Comparison of ENCODE assay signal across 17 cellular contexts in genomic region chr11:2002807-2003206, GRCh38. TPM values are rescaled to one million over a fixed set of nuclear protein-coding genes. Genes with fewer than 3 reads are reported as not detected.
DNase-seq lines count a peak whose midpoint lies in the region; ATAC-seq, FAIRE-seq and TF ChIP-seq lines count a peak whose summit lies in the region.
"Had no signal": no experiment of that assay in that cellular context is flagged by ENCODE, and none has a peak within 500 bp of the region (broad histone marks: within the 10 kb centered on the region; RNA-seq: fewer than 3 reads in every experiment).

No MANE protein-coding gene starts in this region.

- TF ChIP-seq EP300 in GM12878 (IDR thresholded peaks at IDR 0.05; ENCODE audit: borderline replicate concordance in 1 of 2, control insufficient read depth in 1 of 2, low read depth in 2 of 2, low read length in 2 of 2), result no peak

- no peak overlapping the region for H3K4me3 ChIP-seq in CD4-positive, CD25-positive, alpha-beta regulatory T cell (ENCODE audit: low read depth, low read length)
- H3K4me3 ChIP-seq in DND-41 (ENCODE audit: low read depth in 1 of 2, low read length in 2 of 2) (no peak overlapping the region), GM12878 (no peak overlapping the region)
- no peak overlapping the region for H3K4me3 ChIP-seq in naive thymus-derived CD4-positive, alpha-beta T cell (ENCODE audit: low read length)
- H3K4me3 ChIP-seq: HAP-1 had no signal

- SMC1A ChIA-PET in GM12878 (lab: Charles Lee; ENCODE audit: uncharacterized antibody, unreplicated experiment), result interaction anchor here (1.6 to 2.8 kb wide), 2 partner anchors 169 to 309 kb away, joined by 10 to 17 read pairs; partner anchors contain the start of gene SYT8

- no peaks in the 10 kb centered on the region for H4K20me1 ChIP-seq in DND-41 (ENCODE audit: insufficient read depth, low read length)
- H4K20me1 ChIP-seq in GM12878 (ENCODE audit: control insufficient read depth, insufficient read depth), result no peaks in the 10 kb centered on the region

- H3K4me3 Mint-ChIP-seq in CD4-positive, CD25-positive, alpha-beta regulatory T cell, result no peak overlapping the region
- H3K4me3 Mint-ChIP-seq in naive thymus-derived CD4-positive, alpha-beta T cell, result no peak overlapping the region

- FAIRE-seq in GM12878 (lab: Jason Lieb, UNC), result no peak
- FAIRE-seq: astrocyte had no signal

- no peaks in the 10 kb centered on the region for H3K4me1 Mint-ChIP-seq in CD4-positive, CD25-positive, alpha-beta regulatory T cell
- H3K4me1 Mint-ChIP-seq in naive thymus-derived CD4-positive, alpha-beta T cell, result no peaks in the 10 kb centered on the region

- POLR2A ChIA-PET in GM12878 (lab: Charles Lee), result interaction anchor here (0.7 kb wide), 1 partner anchor 170 kb away, joined by 3 read pairs; no protein-coding TSS in a partner anchor
- POLR2A ChIA-PET in naive thymus-derived CD4-positive, alpha-beta T cell (lab: Charles Lee), result no interaction called here

- H3K79me2 ChIP-seq in DND-41 (ENCODE audit: insufficient read depth, low read length), result no peaks in the 10 kb centered on the region
- H3K79me2 ChIP-seq in GM12878 (ENCODE audit: control insufficient read depth, insufficient read depth, low read length), result no peaks in the 10 kb centered on the region

- H2AFZ ChIP-seq in DND-41 (ENCODE audit: low read depth, low read length) (no peak overlapping the region), GM12878 (ENCODE audit: control insufficient read depth, low read depth, low read length) (no peak overlapping the region)

- no peak for TF ChIP-seq CTCF in DND-41 (IDR thresholded peaks at IDR 0.05; ENCODE audit: borderline replicate concordance, extremely low read depth, low read length, poor library complexity, severe bottlenecking)
- TF ChIP-seq CTCF in GM12878 (IDR thresholded peaks at IDR 0.05 in 2 of 3, conservative IDR thresholded peaks at IDR 0.05 in 1 of 3; ENCODE audit: control insufficient read depth in 2 of 3, extremely low read depth in 1 of 3, insufficient read depth in 1 of 3, low read depth in 3 of 3, low read length in 3 of 3), result no peak
- TF ChIP-seq CTCF in GM13977 (IDR thresholded peaks at IDR 0.05; ENCODE audit: extremely low read depth, insufficient read depth, missing control alignments), result no peak

- H3K9me3 Mint-ChIP-seq in CD4-positive, CD25-positive, alpha-beta regulatory T cell, result no peaks in the 10 kb centered on the region
- H3K9me3 Mint-ChIP-seq in naive thymus-derived CD4-positive, alpha-beta T cell, result no peaks in the 10 kb centered on the region

- ATAC-seq in CD4-positive, CD25-positive, alpha-beta regulatory T cell (ENCODE audit: low read depth in 2 of 2), result peak; percentile 43 to 45
- ATAC-seq in DND-41 (ENCODE audit: insufficient read depth, low read depth) (peak; percentile 43; the same call in 2 of the 3 replicates), GM12878 (peak; percentile 79), HG02973 (IDR thresholded peaks at IDR 0.05; ENCODE audit: unreplicated experiment) (no peak)
- peak; percentile 66 for ATAC-seq in naive thymus-derived CD4-positive, alpha-beta T cell

- WGBS in GM12878 (ENCODE audit: insufficient coverage, insufficient replicate concordance, low lambda C conversion rate, missing lambda C conversion rate), result no CpG with 5 or more reads among the region's 19 CpGs

- no peak overlapping the region for H3K4me2 ChIP-seq in DND-41 (ENCODE audit: insufficient read depth, low read length)
- H3K4me2 ChIP-seq in GM12878 (ENCODE audit: control insufficient read depth, insufficient read depth), result no peak overlapping the region

- no peaks in the 10 kb centered on the region for H3K27me3 ChIP-seq in CD4-positive, CD25-positive, alpha-beta regulatory T cell (ENCODE audit: control insufficient read depth, insufficient read depth, low read length)
- no peaks in the 10 kb centered on the region for H3K27me3 ChIP-seq in DND-41 (ENCODE audit: insufficient read depth, low read length, poor library complexity)
- no peaks in the 10 kb centered on the region for H3K27me3 ChIP-seq in GM12878 (replicated peaks in 1 of 2; ENCODE audit: control insufficient read depth in 2 of 2, insufficient read depth in 2 of 2, low read length in 1 of 2)
- no peaks in the 10 kb centered on the region for H3K27me3 ChIP-seq in naive thymus-derived CD4-positive, alpha-beta T cell (ENCODE audit: control insufficient read depth in 2 of 2, insufficient read depth in 2 of 2, low read length in 2 of 2)

- H3K27ac Mint-ChIP-seq in CD4-positive, CD25-positive, alpha-beta regulatory T cell, result no peak overlapping the region
- no peak overlapping the region for H3K27ac Mint-ChIP-seq in naive thymus-derived CD4-positive, alpha-beta T cell

- CTCF ChIA-PET in GM12878 (lab: Yijun Ruan, JAX), result interaction anchor here (0.6 to 2.9 kb wide), 17 partner anchors 81 to 350 kb away, joined by 3 to 38 read pairs (median 5); no protein-coding TSS in a partner anchor
- CTCF ChIA-PET in naive thymus-derived CD4-positive, alpha-beta T cell (lab: Charles Lee), result interaction anchor here (0.5 to 4.1 kb wide), 11 partner anchors 81 to 350 kb away, joined by 3 to 58 read pairs (median 3); partner anchors contain the start of gene SYT8

- H3K4me1 ChIP-seq in CD4-positive, CD25-positive, alpha-beta regulatory T cell (ENCODE audit: control insufficient read depth, insufficient read depth, low read length, poor library complexity, severe bottlenecking), result no peaks in the 10 kb centered on the region
- no peaks in the 10 kb centered on the region for H3K4me1 ChIP-seq in DND-41 (ENCODE audit: insufficient read depth, low read length)
- H3K4me1 ChIP-seq in GM12878 (ENCODE audit: control insufficient read depth, insufficient read depth, low read length), result no peaks in the 10 kb centered on the region
- no peaks in the 10 kb centered on the region for H3K4me1 ChIP-seq in naive thymus-derived CD4-positive, alpha-beta T cell (ENCODE audit: control insufficient read depth in 2 of 2, insufficient read depth in 2 of 2, low read length in 2 of 2)
- H3K4me1 ChIP-seq: HAP-1 had no signal

- H3K9me3 ChIP-seq in CD4-positive, CD25-positive, alpha-beta regulatory T cell (ENCODE audit: control insufficient read depth in 2 of 2, low read length in 2 of 2), result no peaks in the 10 kb centered on the region
- no peaks in the 10 kb centered on the region for H3K9me3 ChIP-seq in DND-41 (ENCODE audit: insufficient read depth, low read length, severe bottlenecking)
- no peaks in the 10 kb centered on the region for H3K9me3 ChIP-seq in GM12878 (replicated peaks; ENCODE audit: control insufficient read depth, insufficient read depth, low read length)
- H3K9me3 ChIP-seq in naive thymus-derived CD4-positive, alpha-beta T cell (ENCODE audit: control insufficient read depth in 2 of 3, low read length in 3 of 3), result no peaks in the 10 kb centered on the region
- H3K9me3 ChIP-seq: HAP-1 had no signal

- H3K36me3 ChIP-seq in CD4-positive, CD25-positive, alpha-beta regulatory T cell (ENCODE audit: control insufficient read depth, insufficient read depth, low read length), result no peaks in the 10 kb centered on the region
- H3K36me3 ChIP-seq in DND-41 (ENCODE audit: insufficient read depth, low read length) (no peaks in the 10 kb centered on the region), GM12878 (ENCODE audit: control insufficient read depth in 2 of 2, insufficient read depth in 2 of 2, low read length in 1 of 2) (no peaks in the 10 kb centered on the region)
- no peaks in the 10 kb centered on the region for H3K36me3 ChIP-seq in naive thymus-derived CD4-positive, alpha-beta T cell (ENCODE audit: control insufficient read depth in 2 of 3, insufficient read depth in 3 of 3, low read length in 3 of 3)
- H3K36me3 ChIP-seq: HAP-1 had no signal

- in situ Hi-C loops in GM12878 (cut with MboI), result no loop called here
- in situ Hi-C loops in GM13977 (cut with MboI; ENCODE audit: low pct_unique_long_range_greater_than_20kb, low sequenced_read_pairs, unreplicated experiment), result no loop called here

- TF ChIP-seq POLR2A in GM12878 (IDR thresholded peaks at IDR 0.05; ENCODE audit: low read depth, low read length), result no peak

- BruUV-seq in GM12878 (replicated peaks; lab: Mats Ljungman, UMichigan), result no TSS peak

- RAD21 ChIA-PET in GM12878 (lab: Charles Lee; ENCODE audit: unreplicated experiment), result interaction anchor here (1.7 to 2.9 kb wide), 4 partner anchors 164 to 309 kb away, joined by 6 to 30 read pairs (median 9); partner anchors contain the start of genes SYT8 and TNNI2

- intact Hi-C loops in GM12878 (cut with micrococcal nuclease; ENCODE audit: unreplicated experiment), result no loop called here
- intact Hi-C loops in naive thymus-derived CD4-positive, alpha-beta T cell (cut with micrococcal nuclease), result no loop called here

- no peak for TF ChIP-seq RAD21 in GM12878 (IDR thresholded peaks at IDR 0.05; ENCODE audit: insufficient read depth, low read depth, low read length)

- DNase-seq in CD4-positive, CD25-positive, alpha-beta regulatory T cell, result no peak
- DNase-seq in DND-41, result no peak
- DNase-seq in GM12878 (ENCODE audit: low read depth, low spot score), result no peak
- DNase-seq in naive thymus-derived CD4-positive, alpha-beta T cell, result no peak
- DNase-seq in GM13977 (ENCODE audit: low spot score), result no peak
- DNase-seq in stimulated activated CD4-positive, alpha-beta T cell treated with anti-CD3 and anti-CD28 coated beads, Interleukin-15, amount 100 ng/mL, for 24 hours, result no peak
- no peak for DNase-seq in mesenteric fat pad (ENCODE audit: low spot score)
- DNase-seq: activated CD4-positive, alpha-beta T cell treated with anti-CD3 and anti-CD28 coated beads for 48 hours; activated CD8-positive, alpha-beta memory T cell treated with anti-CD3 and anti-CD28 coated beads, Interleukin-2, amount 50 U/mL, for 48 hours; kidney glomerular epithelial cell; NCI-H1105 treated with DMSO at 0.1 percent for 48 hours; NCI-H2107; NCI-H510A treated with DMSO at 0.1 percent for 48 hours; stimulated activated CD4-positive, alpha-beta T cell treated with anti-CD3 and anti-CD28 coated beads, Interleukin-4, amount 100 ng/mL, for 24 hours had no signal

- no peaks in the 10 kb centered on the region for H3K36me3 Mint-ChIP-seq in CD4-positive, CD25-positive, alpha-beta regulatory T cell
- H3K36me3 Mint-ChIP-seq in naive thymus-derived CD4-positive, alpha-beta T cell, result no peaks in the 10 kb centered on the region

- no peak overlapping the region for H3K27ac ChIP-seq in CD4-positive, CD25-positive, alpha-beta regulatory T cell (ENCODE audit: insufficient read depth, low read length, poor library complexity, severe bottlenecking)
- no peak overlapping the region for H3K27ac ChIP-seq in DND-41 (ENCODE audit: low read length)
- H3K27ac ChIP-seq in GM12878 (ENCODE audit: control insufficient read depth, insufficient read depth), result no peak overlapping the region
- H3K27ac ChIP-seq in naive thymus-derived CD4-positive, alpha-beta T cell (ENCODE audit: low read depth, low read length), result no peak overlapping the region

- H3K9ac ChIP-seq in DND-41 (ENCODE audit: low read depth, low read length) (no peak overlapping the region), GM12878 (ENCODE audit: control insufficient read depth, insufficient read depth, low read length) (no peak overlapping the region)

- no peaks in the 10 kb centered on the region for H3K27me3 Mint-ChIP-seq in CD4-positive, CD25-positive, alpha-beta regulatory T cell
- H3K27me3 Mint-ChIP-seq in naive thymus-derived CD4-positive, alpha-beta T cell, result no peaks in the 10 kb centered on the region

RNA-seq across cellular contexts. Expression of gene H19, which starts 5.2 kb away (rescaled TPM):
- 0.25 TPM for total RNA-seq in CD4-positive, CD25-positive, alpha-beta regulatory T cell
- not detected for polyA plus RNA-seq in CD4-positive, CD25-positive, alpha-beta regulatory T cell
- total RNA-seq in GM12878 (2013; cell fraction: nucleolus; rRNA removed), result not detected in 2 replicates
- total RNA-seq in GM12878 (2014; rRNA removed), result 0.11 TPM in 1 of 2 replicates, not detected in the other
- total RNA-seq in GM12878 (2014; rRNA removed; fragmentation: Illumina TruSeq; extraction: Trizol), result not detected in 2 replicates
- 1.1 and 1.2 TPM in 2 replicates for total RNA-seq in GM12878 (2021)
- not detected for polyA plus RNA-seq in GM12878 (2011; ENCODE audit: low read depth)
- polyA plus RNA-seq in GM12878 (2011; rRNA removed), result 0.07 and 0.10 TPM in 2 replicates
- polyA plus RNA-seq in GM12878 (2011; cell fraction: cytosol; rRNA removed), result not detected in 2 replicates
- 0.25 TPM in 1 of 2 replicates, not detected in the other for polyA plus RNA-seq in GM12878 (2011; cell fraction: nucleus; rRNA removed)
- 0.81 and 0.83 TPM in 2 replicates for polyA plus RNA-seq in GM12878 (2012)
- 0.04 TPM in 1 of 2 replicates, not detected in the other for polyA plus RNA-seq in GM12878 (2014; fragmentation: Illumina TruSeq; extraction: Trizol)
- polyA plus RNA-seq in GM12878 (2014; fragmentation: Nextera tagmentation; extraction: Ambion mirVana), result not detected
- 0.53 TPM in 1 of 2 replicates, not detected in the other for polyA plus RNA-seq in GM12878 (2014; rRNA removed)
- not detected for polyA plus RNA-seq in GM12878 (2016; fragmentation: Nextera tagmentation; extraction: Ambion mirVana)
- polyA minus RNA-seq in GM12878 (2011; rRNA and poly(A)+ RNA removed), result 0.66 and 0.77 TPM in 2 replicates
- 1.5 TPM in 1 of 2 replicates, not detected in the other for polyA minus RNA-seq in GM12878 (2011; cell fraction: cytosol; rRNA and poly(A)+ RNA removed)
- not detected in 2 replicates for polyA minus RNA-seq in GM12878 (2011; cell fraction: nucleus; rRNA and poly(A)+ RNA removed)
- under 1 TPM in 2 of 5 experiments, not detected in 3; 0.29 to 0.44 TPM for total RNA-seq in naive thymus-derived CD4-positive, alpha-beta T cell
- not detected for polyA plus RNA-seq in naive thymus-derived CD4-positive, alpha-beta T cell
- 292 TPM for total RNA-seq in mesenteric fat pad

RNA-seq across cellular contexts. Expression of gene MRPL23, which starts 55.7 kb away (rescaled TPM):
- 37.5 TPM for total RNA-seq in CD4-positive, CD25-positive, alpha-beta regulatory T cell
- 10 to 100 TPM; 19.8 to 84.1 (median 24.6) TPM for polyA plus RNA-seq in CD4-positive, CD25-positive, alpha-beta regulatory T cell
- total RNA-seq in GM12878 (2013; cell fraction: nucleolus; rRNA removed), result 171 and 175 TPM in 2 replicates
- total RNA-seq in GM12878 (2014; rRNA removed) (190 and 198 TPM in 2 replicates), GM12878 (2014; rRNA removed; fragmentation: Illumina TruSeq; extraction: Trizol) (103 and 111 TPM in 2 replicates), GM12878 (2021) (141 and 143 TPM in 2 replicates), mesenteric fat pad (26.0 TPM)
- polyA plus RNA-seq in GM12878 (2011; ENCODE audit: low read depth), result 34.6 TPM
- polyA plus RNA-seq in GM12878 (2011; rRNA removed) (48.9 and 101 TPM in 2 replicates), GM12878 (2014; fragmentation: Illumina TruSeq; extraction: Trizol) (41.6 and 97.6 TPM in 2 replicates), GM12878 (2014; fragmentation: Nextera tagmentation; extraction: Ambion mirVana) (1 to 10 TPM; 1.6 to 2.5 TPM), GM12878 (2014; rRNA removed) (201 and 230 TPM in 2 replicates), GM12878 (2016; fragmentation: Nextera tagmentation; extraction: Ambion mirVana) (100 to 1,000 TPM; 187 to 207 TPM)
- 249 and 306 TPM in 2 replicates for polyA plus RNA-seq in GM12878 (2011; cell fraction: cytosol; rRNA removed)
- 123 and 150 TPM in 2 replicates for polyA plus RNA-seq in GM12878 (2011; cell fraction: nucleus; rRNA removed)
- 101 and 133 TPM in 2 replicates for polyA plus RNA-seq in GM12878 (2012)
- 46.3 and 105 TPM in 2 replicates for polyA minus RNA-seq in GM12878 (2011; rRNA and poly(A)+ RNA removed)
- 35.0 and 42.8 TPM in 2 replicates for polyA minus RNA-seq in GM12878 (2011; cell fraction: cytosol; rRNA and poly(A)+ RNA removed)
- 35.2 and 56.3 TPM in 2 replicates for polyA minus RNA-seq in GM12878 (2011; cell fraction: nucleus; rRNA and poly(A)+ RNA removed)
- 10 to 100 TPM; 43.8 to 54.8 (median 50.4) TPM for total RNA-seq in naive thymus-derived CD4-positive, alpha-beta T cell
- 10 to 100 TPM; 11.3 to 17.0 TPM for polyA plus RNA-seq in naive thymus-derived CD4-positive, alpha-beta T cell

Comparison
In these comparisons a context has a peak if more than half of its experiments do, and no peak if none do; other contexts are left out.
1. RNA of gene H19, which starts 5.2 kb away (total RNA-seq): 292 TPM in mesenteric fat pad (single experiment); 0.25 TPM in CD4-positive, CD25-positive, alpha-beta regulatory T cell (single experiment), 0.11 to 1.2 TPM in GM12878 and 0.29 to 0.44 TPM in naive thymus-derived CD4-positive, alpha-beta T cell; every median in the first group is over 100 times any median in the second.